In the genomic region with DNA sequence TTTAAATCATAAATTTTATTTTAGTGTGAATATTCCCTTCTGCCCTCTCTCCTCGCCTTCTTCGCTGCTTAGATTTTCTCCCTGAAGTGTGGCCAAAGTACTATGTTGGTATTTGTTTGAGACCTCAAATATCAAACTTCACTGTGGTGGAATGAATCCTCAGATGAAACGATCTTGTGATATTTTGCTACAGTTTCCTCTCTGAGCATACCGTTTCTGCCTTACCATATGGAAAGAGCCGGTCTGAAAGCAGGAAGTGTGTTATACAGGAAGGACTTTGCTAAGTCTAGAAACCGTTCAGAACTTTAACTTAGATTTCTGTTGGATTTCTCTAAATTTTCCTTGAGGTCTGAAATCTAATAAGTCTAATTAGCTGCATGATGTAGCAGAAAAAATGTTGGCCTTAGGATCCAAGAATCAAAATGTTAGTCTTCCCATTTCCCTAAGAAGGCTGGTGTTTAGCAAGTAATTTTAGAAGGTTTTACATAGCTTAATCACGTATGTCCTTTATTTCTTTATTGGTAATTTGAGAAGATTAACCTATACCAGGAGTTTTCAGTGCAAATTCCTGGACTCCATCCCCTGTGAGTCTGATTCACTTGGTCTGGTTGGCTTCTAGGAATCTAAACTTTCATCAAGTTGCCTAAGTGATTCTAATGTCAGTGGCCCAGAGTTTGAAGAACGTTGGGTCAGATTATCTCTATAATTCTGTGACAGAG, we compare ENCODE assay signal across 11 cellular contexts. TPM values are rescaled to one million over a fixed set of nuclear protein-coding genes. Genes with fewer than 3 reads are reported as not detected.
DNase-seq lines count a peak whose midpoint lies in the region; ATAC-seq, FAIRE-seq and TF ChIP-seq lines count a peak whose summit lies in the region.
"Had no signal": no experiment of that assay in that cellular context is flagged by ENCODE, and none has a peak within 500 bp of the region (broad histone marks: within the 10 kb centered on the region; RNA-seq: fewer than 3 reads in every experiment).

No MANE protein-coding gene starts in this region.

- H3K9me3 ChIP-seq in OCI-LY1 (ENCODE audit: low read length) (no peaks in the 10 kb centered on the region), duodenal mucosa (ENCODE audit: control insufficient read depth in 1 of 2, low read length in 2 of 2) (no peaks in the 10 kb centered on the region), endodermal cell (ENCODE audit: control insufficient read depth, low read length) (no peaks in the 10 kb centered on the region)

- no peaks in the 10 kb centered on the region for H3K79me2 ChIP-seq in OCI-LY1 (ENCODE audit: insufficient read depth, low read length)

- no peak overlapping the region for H3K4me3 Mint-ChIP-seq in endodermal cell

- no peaks in the 10 kb centered on the region for H3K27me3 Mint-ChIP-seq in endodermal cell (ENCODE audit: insufficient read depth)

- no peak for DNase-seq in GM18507 (ENCODE audit: extremely low spot score, insufficient read length, low read depth)
- DNase-seq in renal cortical epithelial cell (ENCODE audit: low read depth), result peak; percentile 18
- DNase-seq in endodermal cell, result no peak
- no peak for DNase-seq in stimulated activated CD4-positive, alpha-beta T cell treated with anti-CD3 and anti-CD28 coated beads, Interleukin-4, amount 100 ng/mL, for 1 hour
- DNase-seq in NCI-H2029 treated with DMSO at 0.1 percent for 48 hours (lab: John Stamatoyannopoulos, UW), result no peak
- DNase-seq: head of caudate nucleus, right cardiac atrium had no signal

- peaks cover 2% of the 10 kb centered on the region for H3K9me3 Mint-ChIP-seq in endodermal cell

- H3K4me3 ChIP-seq in OCI-LY1 (ENCODE audit: low read depth, low read length, poor library complexity, severe bottlenecking), result no peak overlapping the region
- no peak overlapping the region for H3K4me3 ChIP-seq in duodenal mucosa (ENCODE audit: low read depth in 1 of 2, low read length in 2 of 2)
- H3K4me3 ChIP-seq in endodermal cell (ENCODE audit: low read length), result no peak overlapping the region

- TF ChIP-seq CTCF in OCI-LY1 (IDR thresholded peaks at IDR 0.05; ENCODE audit: low read length) (no peak), endodermal cell (conservative IDR thresholded peaks at IDR 0.05) (no peak)

- H3K27ac Mint-ChIP-seq in endodermal cell, result no peak overlapping the region

- H3K36me3 ChIP-seq in OCI-LY1 (ENCODE audit: insufficient read depth, low read length) (peaks cover 10% of the 10 kb centered on the region; the same call in 1 of the 2 replicates), duodenal mucosa (ENCODE audit: control insufficient read depth in 1 of 2, insufficient read depth in 2 of 2, low read length in 2 of 2) (peaks cover 0 to 5% of the 10 kb centered on the region in 2 donors), endodermal cell (ENCODE audit: control insufficient read depth, insufficient read depth, low read length) (peaks cover 8% of the 10 kb centered on the region)

- H3K27ac ChIP-seq in OCI-LY1 (ENCODE audit: low read depth, low read length, poor library complexity, severe bottlenecking) (peak overlapping the region; percentile 29), duodenal mucosa (ENCODE audit: low read depth, low read length) (peak overlapping the region; percentile 30), endodermal cell (ENCODE audit: low read depth, low read length) (no peak overlapping the region)

- peak; percentile 38 for FAIRE-seq in GM18507 (lab: Jason Lieb, UNC)

- H3K4me1 Mint-ChIP-seq in endodermal cell, result no peaks in the 10 kb centered on the region

- H3F3A ChIP-seq in OCI-LY1 (ENCODE audit: insufficient read depth, low read length), result no peaks in the 10 kb centered on the region

- H3K36me3 Mint-ChIP-seq in endodermal cell (ENCODE audit: low read depth), result peaks cover 16% of the 10 kb centered on the region

- no peaks in the 10 kb centered on the region for H4K20me1 ChIP-seq in OCI-LY1 (ENCODE audit: insufficient read depth, low read length)

- WGBS in endodermal cell (ENCODE audit: insufficient coverage in 1 of 2, insufficient read length in 1 of 2), 2 experiments, result 75 to 78% methylated on average over 4 to 8 of the region's 8 CpGs

- no peak for ATAC-seq in GM21515 (IDR thresholded peaks at IDR 0.05; ENCODE audit: unreplicated experiment)
- ATAC-seq: HCT116 had no signal

- H3K27me3 ChIP-seq in OCI-LY1 (ENCODE audit: insufficient read depth, low read length), result no peaks in the 10 kb centered on the region
- H3K27me3 ChIP-seq in duodenal mucosa (ENCODE audit: control insufficient read depth in 1 of 2, insufficient read depth in 2 of 2, low read length in 2 of 2), result no peaks in the 10 kb centered on the region
- no peaks in the 10 kb centered on the region for H3K27me3 ChIP-seq in endodermal cell (ENCODE audit: control insufficient read depth, insufficient read depth, low read length, poor library complexity, severe bottlenecking)

- H2AFZ ChIP-seq in OCI-LY1 (ENCODE audit: low read length), result no peak overlapping the region

- H3K9ac ChIP-seq in OCI-LY1 (ENCODE audit: low read length) (no peak overlapping the region), duodenal mucosa (ENCODE audit: low read depth in 1 of 2, low read length in 2 of 2) (no peak overlapping the region), endodermal cell (ENCODE audit: extremely low read depth, low read length, poor library complexity, severe bottlenecking) (no peak overlapping the region)

- peaks cover 26% of the 10 kb centered on the region for H3K4me1 ChIP-seq in OCI-LY1 (ENCODE audit: insufficient read depth, low read length, severe bottlenecking)
- H3K4me1 ChIP-seq in duodenal mucosa (ENCODE audit: control insufficient read depth in 1 of 2, insufficient read depth in 2 of 2, low read length in 2 of 2), result peaks cover 0 to 10% of the 10 kb centered on the region in 2 donors
- H3K4me1 ChIP-seq in endodermal cell (ENCODE audit: control insufficient read depth, insufficient read depth, low read length), result no peaks in the 10 kb centered on the region

- no peaks in the 10 kb centered on the region for H3K9me2 ChIP-seq in OCI-LY1 (ENCODE audit: low read depth, low read length)

- H3K4me2 ChIP-seq in OCI-LY1 (ENCODE audit: low read length), result no peak overlapping the region; the same call in 1 of the 2 replicates

RNA-seq across cellular contexts. Expression of a gene that starts 30.7 kb away (rescaled TPM):
- total RNA-seq in renal cortical epithelial cell, result 31.8 and 51.5 TPM in 2 replicates
- total RNA-seq in endodermal cell, result 10 to 100 TPM; 19.8 to 27.5 TPM
- polyA plus RNA-seq in endodermal cell (2013, experiment 1 of 2), result 14.3 TPM
- polyA plus RNA-seq in endodermal cell (2013, experiment 2 of 2), result 16.5 TPM

RNA-seq across cellular contexts. Expression of a gene that starts 31.5 kb away (rescaled TPM):
- total RNA-seq in renal cortical epithelial cell, result 55.6 and 76.9 TPM in 2 replicates
- total RNA-seq in endodermal cell, result 10 to 100 TPM; 85.7 to 99.8 TPM
- polyA plus RNA-seq in endodermal cell (2013, experiment 1 of 2), result 81.7 TPM
- 83.0 TPM for polyA plus RNA-seq in endodermal cell (2013, experiment 2 of 2)
